In the genomic region with DNA sequence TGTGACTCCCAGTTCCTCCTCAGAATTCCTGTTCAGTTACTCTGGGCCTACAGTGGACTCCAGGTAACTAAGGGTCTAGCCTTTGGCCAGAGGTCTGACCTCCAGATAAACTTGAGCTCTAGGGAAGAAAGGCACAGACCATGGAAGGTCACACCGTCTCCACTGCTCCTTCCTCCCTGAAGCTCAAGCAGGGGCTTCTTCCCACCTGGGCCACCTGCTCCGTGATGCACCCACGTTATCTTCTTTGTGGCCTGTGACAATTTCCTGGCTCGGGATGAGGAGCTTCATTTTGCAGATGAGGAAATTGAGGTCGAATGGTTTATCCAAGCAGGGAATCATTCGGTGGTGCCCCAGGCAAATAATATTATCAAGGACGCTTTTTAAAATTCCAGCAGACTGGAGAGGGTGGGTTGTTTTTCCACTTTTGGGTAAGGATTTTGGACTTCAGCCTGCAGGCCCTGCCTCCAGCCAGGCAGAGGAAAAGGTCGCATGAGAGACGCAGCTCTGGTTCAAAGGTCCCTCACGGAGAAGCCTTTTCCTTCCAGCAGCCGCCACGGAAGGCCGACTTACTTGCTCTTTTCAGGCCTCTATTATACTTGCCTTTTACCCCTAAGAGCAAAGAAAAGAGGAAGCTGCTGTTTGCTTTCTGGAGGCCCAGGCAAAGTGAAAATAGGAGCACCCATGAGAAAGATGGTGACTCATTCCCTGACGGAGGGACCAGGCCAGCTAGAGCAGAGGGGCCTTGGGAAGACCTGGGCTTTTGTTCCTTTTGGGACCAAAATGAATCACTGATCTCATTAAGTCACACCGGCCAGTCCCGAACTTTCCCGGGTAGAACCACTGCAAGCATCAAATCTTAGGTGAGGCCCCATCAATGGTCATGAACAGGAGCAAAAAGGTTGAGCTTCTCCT, we compare ENCODE assay signal across 9 cellular contexts. TPM values are rescaled to one million over a fixed set of nuclear protein-coding genes. Genes with fewer than 3 reads are reported as not detected.
A peak's percentile ranks its signal among the peaks of the same experiment; 100 is the strongest.
DNase-seq lines count a peak whose midpoint lies in the region; ATAC-seq and TF ChIP-seq lines count a peak whose summit lies in the region.
"Had no signal": no experiment of that assay in that cellular context is flagged by ENCODE, and none has a peak within 500 bp of the region (broad histone marks: within the 10 kb centered on the region; RNA-seq: fewer than 3 reads in every experiment).

No MANE protein-coding gene starts in this region.

- H3K27me3 ChIP-seq in Peyer's patch = no peaks in the 10 kb centered on the region
- H3K27me3 ChIP-seq in skeletal muscle tissue (ENCODE audit: control insufficient read depth in 3 of 3, insufficient read depth in 3 of 3, low read length in 3 of 3) = no peaks in the 10 kb centered on the region

- H3K9me3 ChIP-seq in Peyer's patch (no peaks in the 10 kb centered on the region), skeletal muscle tissue (ENCODE audit: control insufficient read depth in 3 of 3, low read length in 3 of 3) (no peaks in the 10 kb centered on the region)

- H3K36me3 ChIP-seq in Peyer's patch (no peaks in the 10 kb centered on the region), skeletal muscle tissue (ENCODE audit: control insufficient read depth in 3 of 3, insufficient read depth in 3 of 3, low read length in 3 of 3) (no peaks in the 10 kb centered on the region)

- H3K27ac ChIP-seq in Peyer's patch = peak overlapping the region; percentile 42 to 79 (median 64)
- H3K27ac ChIP-seq in skeletal muscle tissue (ENCODE audit: low read depth, low read length) = peak overlapping the region; percentile 88

- peaks cover 0 to 12% (median 7%) of the 10 kb centered on the region in 4 donors for H3K4me1 ChIP-seq in Peyer's patch
- H3K4me1 ChIP-seq in skeletal muscle tissue (ENCODE audit: control insufficient read depth in 3 of 3, insufficient read depth in 3 of 3, low read length in 3 of 3) = peaks cover 66 to 73% (median 72%) of the 10 kb centered on the region in 3 donors

- no peak for ATAC-seq in GM21447 (IDR thresholded peaks at IDR 0.05; ENCODE audit: unreplicated experiment)

- peak overlapping the region in 1 of 3 donors; percentile 17 for H3K9ac ChIP-seq in skeletal muscle tissue (ENCODE audit: low read depth in 1 of 3, low read length in 3 of 3)

- TF ChIP-seq POLR2A in Peyer's patch (IDR thresholded peaks at IDR 0.05) = no peak

- H3K4me3 ChIP-seq in Peyer's patch = no peak overlapping the region
- peak overlapping the region in 1 of 3 donors; percentile 29 for H3K4me3 ChIP-seq in skeletal muscle tissue (ENCODE audit: low read length in 3 of 3)

- peak; percentile 31 for DNase-seq in GM19238 (ENCODE audit: insufficient read length, low spot score)
- peak in 1 of 3 donors; percentile 49 for DNase-seq in Peyer's patch
- DNase-seq in fibroblast of gingiva (ENCODE audit: low read depth) = peak; percentile 43
- DNase-seq in NCI-H146 treated with DMSO at 0.1 percent for 48 hours (lab: John Stamatoyannopoulos, UW; ENCODE audit: unreplicated experiment) = no peak
- DNase-seq in DMS 273 treated with DMSO at 0.1 percent for 48 hours (lab: John Stamatoyannopoulos, UW) = no peak
- DNase-seq in COLO829 (ENCODE audit: low spot score) = no peak
- DNase-seq: activated naive CD4-positive, alpha-beta T cell treated with anti-CD3 and anti-CD28 coated beads for 36 hours had no signal

- no peak for TF ChIP-seq CTCF in Peyer's patch (IDR thresholded peaks at IDR 0.05)

RNA-seq across cellular contexts. Expression of gene DUSP1, which starts 22.8 kb away (rescaled TPM):
- 100 to 1,000 TPM; 155 to 427 (median 285) TPM for total RNA-seq in Peyer's patch
- 67.3 TPM for total RNA-seq in skeletal muscle tissue

RNA-seq across cellular contexts. Expression of gene ERGIC1, which starts 40.2 kb away (rescaled TPM):
- total RNA-seq in Peyer's patch (100 to 1,000 TPM; 113 to 180 (median 143) TPM), skeletal muscle tissue (46.4 TPM)

Comparison
In these comparisons a context has a peak if more than half of its experiments do, and no peak if none do; other contexts are left out.
1. DNase-seq: peak in GM19238 (single experiment) and fibroblast of gingiva (single experiment); none in NCI-H146 treated with DMSO at 0.1 percent for 48 hours (single experiment), DMS 273 treated with DMSO at 0.1 percent for 48 hours (single experiment) and COLO829 (single experiment).